Comparison of ENCODE assay signal across 8 cellular contexts in the genomic region with DNA sequence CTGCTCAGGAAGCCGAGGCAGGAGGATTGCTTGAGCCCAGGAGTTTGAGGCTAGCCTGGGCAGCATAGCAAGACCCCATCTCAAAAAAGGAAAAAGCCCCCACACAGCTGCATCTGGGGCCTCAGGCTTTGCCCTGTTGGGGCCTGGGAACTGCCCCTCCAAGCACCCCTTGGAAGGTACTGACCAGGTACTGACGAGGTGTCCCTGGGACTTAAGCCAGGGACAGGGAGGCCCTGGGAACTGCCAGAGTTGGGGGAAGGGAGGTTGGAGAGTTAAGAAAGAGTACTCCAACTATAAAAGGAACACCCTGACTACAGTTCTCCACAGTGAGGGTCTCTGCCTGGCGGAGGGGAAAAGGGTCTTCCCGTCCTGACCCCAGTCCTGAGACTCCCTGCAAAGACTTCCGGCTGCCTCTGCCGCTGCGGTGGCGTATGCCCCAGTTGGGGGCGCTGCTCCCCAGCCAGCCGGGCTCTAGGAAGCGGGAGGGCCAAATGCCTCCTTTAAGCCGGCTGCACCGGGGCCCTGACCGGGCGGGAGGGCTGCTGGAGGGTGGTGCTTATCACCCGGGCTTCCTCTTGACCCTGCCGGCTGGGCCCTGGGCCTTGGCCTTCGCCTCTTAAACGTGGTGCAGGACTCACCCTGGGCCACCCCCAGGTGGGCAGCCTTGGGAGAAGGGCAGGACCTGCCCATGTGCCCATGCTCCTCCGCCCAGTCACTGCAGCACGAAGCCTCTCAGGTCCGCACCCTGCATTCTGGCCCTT. TPM values are rescaled to one million over a fixed set of nuclear protein-coding genes. Genes with fewer than 3 reads are reported as not detected.
DNase-seq lines count a peak whose midpoint lies in the region; ATAC-seq, FAIRE-seq and TF ChIP-seq lines count a peak whose summit lies in the region.

No MANE protein-coding gene starts in this region.

- peaks cover 0 to 2% (median 0%) of the 10 kb centered on the region in 3 donors for H3K4me1 Mint-ChIP-seq in T-cell

- H3K4me3 ChIP-seq in cardiac fibroblast (replicated peaks in 1 of 2; ENCODE audit: low read depth in 2 of 2, low read length in 2 of 2) (no peak overlapping the region), HepG2 (replicated peaks in 1 of 3; ENCODE audit: insufficient read depth in 1 of 3, low read depth in 2 of 3, low read length in 3 of 3) (peak overlapping the region; percentile 30 to 70 (median 31))

- no peaks in the 10 kb centered on the region for H3K79me2 ChIP-seq in HepG2 (ENCODE audit: insufficient read depth, low read length)

- peaks cover 15 to 34% of the 10 kb centered on the region in 2 donors for H3K27me3 Mint-ChIP-seq in T-cell

- no peak overlapping the region for H3K27ac Mint-ChIP-seq in T-cell

- no peak overlapping the region for H3K4me3 Mint-ChIP-seq in T-cell

- TF ChIP-seq POLR2A in HepG2 (IDR thresholded peaks at IDR 0.05; ENCODE audit: insufficient read depth in 1 of 2, low read depth in 2 of 2, low read length in 2 of 2) = 0 out of 4 replicates have a peak, but pooled peaks of 1 of the 2 experiments have one; percentile 22

- H3K27ac ChIP-seq in HepG2 (ENCODE audit: extremely low read length, insufficient read depth, low read length) = no peak overlapping the region

- peak overlapping the region; percentile 94 for H3K4me2 ChIP-seq in HepG2 (ENCODE audit: low read depth, low read length)

- ATAC-seq in T-cell (replicated peaks in 1 of 4) = peak; percentile 64 to 83 (median 72)
- ATAC-seq in HepG2 = peak; percentile 87

- no peak for TF ChIP-seq EP300 in HepG2 (IDR thresholded peaks at IDR 0.05; ENCODE audit: low read depth in 2 of 2, low read length in 2 of 2)
- TF ChIP-seq EP300 in HepG2 (CRISPR knock-in tag; IDR thresholded peaks at IDR 0.05; ENCODE audit: borderline replicate concordance) = no peak

- no TSS peak for BruUV-seq in HepG2 (replicated peaks; lab: Mats Ljungman, UMichigan)

- in situ Hi-C loops in HepG2 (cut with HindIII; ENCODE audit: extremely low pct_ligation_motif_present, low pct_unique_long_range_greater_than_20kb) = no loop called here

- peak overlapping the region; percentile 85 for H2AFZ ChIP-seq in HepG2 (ENCODE audit: low read length)

- H3K27me3 ChIP-seq in HepG2 (ENCODE audit: control insufficient read depth in 1 of 2, insufficient read depth in 2 of 2, low read length in 2 of 2) = peaks cover 0 to 13% of the 10 kb centered on the region in 2 experiments; a peak in 3 of 5 replicates

- CTCF ChIA-PET in T-cell (lab: Charles Lee) = interaction anchor here in 1 of 2 donors (0.5 kb wide), 1 partner anchor 54 kb away, joined by 3 read pairs; no protein-coding TSS in a partner anchor
- CTCF ChIA-PET in HepG2 (lab: Yijun Ruan, JAX; ENCODE audit: low intra/inter-chr PET ratio, low total read pairs) = interaction anchor here (1.9 to 3.6 kb wide), 3 partner anchors 15 to 53 kb away, joined by 7 to 38 read pairs (median 22); no protein-coding TSS in a partner anchor

- peaks cover 25% of the 10 kb centered on the region for H3K4me1 ChIP-seq in HepG2 (ENCODE audit: insufficient read depth, low read length)

- H3K9me3 ChIP-seq in HepG2 (ENCODE audit: low read length) = no peaks in the 10 kb centered on the region

- no peaks in the 10 kb centered on the region for H4K20me1 ChIP-seq in HepG2 (ENCODE audit: insufficient read depth, low read length)

- peak overlapping the region; percentile 66 for H3K9ac ChIP-seq in HepG2 (ENCODE audit: insufficient read depth, low read depth, low read length)

- TF ChIP-seq RAD21 in HepG2 (CRISPR knock-in tag; IDR thresholded peaks at IDR 0.05) = peak; percentile 97

- intact Hi-C loops in HepG2 (cut with micrococcal nuclease; ENCODE audit: unreplicated experiment) = loop anchor here (1.0 to 10.0 kb wide), 3 partner anchors 30 to 125 kb away; partner anchors contain the start of genes EIF2B4 and SNX17

- H3K9me3 Mint-ChIP-seq in T-cell = no peaks in the 10 kb centered on the region

- DNase-seq in COLO668 (lab: John Stamatoyannopoulos, UW; ENCODE audit: unreplicated experiment) (peak; percentile 61), HPDE6-E6E7 (ENCODE audit: extremely low spot score) (peak; percentile 28), T-cell (peak in 29 of 34 experiments; percentile 9 to 53 (median 34)), cardiac fibroblast (ENCODE audit: low read depth in 2 of 2) (peak; percentile 49 to 59), HepG2 (ENCODE audit: low spot score) (peak; percentile 68), cortex of kidney (lab: John Stamatoyannopoulos, UW) (no peak), amniotic stem cell (lab: John Stamatoyannopoulos, UW) (no peak)
- DNase-seq in stimulated activated CD8-positive, alpha-beta memory T cell treated with anti-CD3 and anti-CD28 coated beads, Interleukin-4, amount 100 ng/mL, for 48 hours = peak; percentile 80

- no peaks in the 10 kb centered on the region for H3K36me3 Mint-ChIP-seq in T-cell

- 2% methylated on average over 14 of the region's 22 CpGs for WGBS in HepG2 (ENCODE audit: low lambda C conversion rate)

- POLR2A ChIA-PET in T-cell (lab: Charles Lee) = no interaction called here
- POLR2A ChIA-PET in HepG2 (lab: Yijun Ruan, JAX) = interaction anchor here (0.9 to 2.1 kb wide), 6 partner anchors 10 to 169 kb away, joined by 3 to 6 read pairs (median 3); no protein-coding TSS in a partner anchor

- peak; percentile 81 for TF ChIP-seq CTCF in cardiac fibroblast (IDR thresholded peaks at IDR 0.05; ENCODE audit: low read depth, low read length)
- peak; percentile 99 for TF ChIP-seq CTCF in HepG2 (CRISPR knock-in tag; IDR thresholded peaks at IDR 0.05)

- FAIRE-seq in HepG2 (lab: Jason Lieb, UNC) = peak; percentile 43

- H3K36me3 ChIP-seq in HepG2 (replicated peaks in 1 of 2; ENCODE audit: control insufficient read depth in 1 of 2, insufficient read depth in 2 of 2, low read length in 2 of 2) = no peaks in the 10 kb centered on the region

RNA-seq across cellular contexts. Expression of gene SLC30A3, which starts 12.8 kb away (rescaled TPM):
- total RNA-seq in T-cell (under 1 TPM in 2 of 5 donors, not detected in 3; 0.06 to 0.26 TPM), HepG2 (2016; rRNA removed; fragmentation: Illumina TruSeq; extraction: Trizol) (0.38 TPM in 1 of 2 replicates, not detected in the other)
- 0.20 and 0.26 TPM in 2 replicates for total RNA-seq in HepG2 (2016; cell fraction: cytosol; rRNA removed; fragmentation: Illumina TruSeq; extraction: Trizol; ENCODE audit: low read depth)
- total RNA-seq in HepG2 (2016; cell fraction: insoluble cytoplasmic fraction; rRNA removed; fragmentation: Illumina TruSeq; extraction: Trizol) = 0.15 TPM in 1 of 2 replicates, not detected in the other
- 0.07 and 0.43 TPM in 2 replicates for total RNA-seq in HepG2 (2016; cell fraction: membrane; rRNA removed; fragmentation: Illumina TruSeq; extraction: Trizol)
- 0.25 and 0.37 TPM in 2 replicates for total RNA-seq in HepG2 (2016; cell fraction: nucleus; rRNA removed; fragmentation: Illumina TruSeq; extraction: Trizol)
- polyA plus RNA-seq in HepG2 (2011; rRNA removed) = 0.79 and 1.0 TPM in 2 replicates
- polyA plus RNA-seq in HepG2 (2011; cell fraction: cytosol; rRNA removed) = 0.54 and 0.83 TPM in 2 replicates
- polyA plus RNA-seq in HepG2 (2011; cell fraction: nucleus; rRNA removed) = 5.5 and 6.9 TPM in 2 replicates
- polyA plus RNA-seq in HepG2 (2012) = 1.1 and 1.2 TPM in 2 replicates
- polyA plus RNA-seq in HepG2 (2016; cell fraction: cytosol; fragmentation: Illumina TruSeq; extraction: Trizol; ENCODE audit: low read depth) = 0.17 and 0.28 TPM in 2 replicates
- 0.23 TPM in 1 of 2 replicates, not detected in the other for polyA plus RNA-seq in HepG2 (2016; cell fraction: insoluble cytoplasmic fraction; fragmentation: Illumina TruSeq; extraction: Trizol; ENCODE audit: low read depth)
- 0.19 and 0.29 TPM in 2 replicates for polyA plus RNA-seq in HepG2 (2016; cell fraction: membrane; fragmentation: Illumina TruSeq; extraction: Trizol; ENCODE audit: low read depth)
- 0.96 and 1.8 TPM in 2 replicates for polyA plus RNA-seq in HepG2 (2016; cell fraction: nucleus; fragmentation: Illumina TruSeq; extraction: Trizol; ENCODE audit: insufficient read depth, low read depth)
- 1.8 and 2.7 TPM in 2 replicates for polyA minus RNA-seq in HepG2 (2011; rRNA and poly(A)+ RNA removed; ENCODE audit: low replicate concordance)
- polyA minus RNA-seq in HepG2 (2011; cell fraction: cytosol; rRNA and poly(A)+ RNA removed) = 0.59 and 0.79 TPM in 2 replicates
- polyA minus RNA-seq in HepG2 (2011; cell fraction: nucleus; rRNA and poly(A)+ RNA removed) = 0.50 and 1.3 TPM in 2 replicates

RNA-seq across cellular contexts. Expression of gene DNAJC5G, which starts 25.2 kb away (rescaled TPM):
- not detected for total RNA-seq in T-cell
- not detected in 2 replicates for total RNA-seq in HepG2 (2016; rRNA removed; fragmentation: Illumina TruSeq; extraction: Trizol)
- total RNA-seq in HepG2 (2016; cell fraction: cytosol; rRNA removed; fragmentation: Illumina TruSeq; extraction: Trizol; ENCODE audit: low read depth) = not detected in 2 replicates
- not detected in 2 replicates for total RNA-seq in HepG2 (2016; cell fraction: insoluble cytoplasmic fraction; rRNA removed; fragmentation: Illumina TruSeq; extraction: Trizol)
- total RNA-seq in HepG2 (2016; cell fraction: membrane; rRNA removed; fragmentation: Illumina TruSeq; extraction: Trizol) = not detected in 2 replicates
- not detected in 2 replicates for total RNA-seq in HepG2 (2016; cell fraction: nucleus; rRNA removed; fragmentation: Illumina TruSeq; extraction: Trizol)
- 0.05 and 0.07 TPM in 2 replicates for polyA plus RNA-seq in HepG2 (2011; rRNA removed)
- polyA plus RNA-seq in HepG2 (2011; cell fraction: cytosol; rRNA removed) = not detected in 2 replicates
- polyA plus RNA-seq in HepG2 (2011; cell fraction: nucleus; rRNA removed) = 0.24 and 0.43 TPM in 2 replicates
- 0.17 TPM in 1 of 2 replicates, not detected in the other for polyA plus RNA-seq in HepG2 (2012)
- not detected in 2 replicates for polyA plus RNA-seq in HepG2 (2016; cell fraction: cytosol; fragmentation: Illumina TruSeq; extraction: Trizol; ENCODE audit: low read depth)
- polyA plus RNA-seq in HepG2 (2016; cell fraction: insoluble cytoplasmic fraction; fragmentation: Illumina TruSeq; extraction: Trizol; ENCODE audit: low read depth) = not detected in 2 replicates
- polyA plus RNA-seq in HepG2 (2016; cell fraction: membrane; fragmentation: Illumina TruSeq; extraction: Trizol; ENCODE audit: low read depth) = not detected in 2 replicates
- polyA plus RNA-seq in HepG2 (2016; cell fraction: nucleus; fragmentation: Illumina TruSeq; extraction: Trizol; ENCODE audit: insufficient read depth, low read depth) = not detected in 2 replicates
- not detected in 2 replicates for polyA minus RNA-seq in HepG2 (2011; rRNA and poly(A)+ RNA removed; ENCODE audit: low replicate concordance)
- not detected in 2 replicates for polyA minus RNA-seq in HepG2 (2011; cell fraction: cytosol; rRNA and poly(A)+ RNA removed)
- polyA minus RNA-seq in HepG2 (2011; cell fraction: nucleus; rRNA and poly(A)+ RNA removed) = not detected in 2 replicates

RNA-seq across cellular contexts. Expression of gene TRIM54, which starts 32.2 kb away (rescaled TPM):
- not detected for total RNA-seq in T-cell
- total RNA-seq in HepG2 (2016; rRNA removed; fragmentation: Illumina TruSeq; extraction: Trizol) = 0.07 TPM in 1 of 2 replicates, not detected in the other
- not detected in 2 replicates for total RNA-seq in HepG2 (2016; cell fraction: cytosol; rRNA removed; fragmentation: Illumina TruSeq; extraction: Trizol; ENCODE audit: low read depth)
- 0.12 and 0.19 TPM in 2 replicates for total RNA-seq in HepG2 (2016; cell fraction: insoluble cytoplasmic fraction; rRNA removed; fragmentation: Illumina TruSeq; extraction: Trizol)
- 0.07 TPM in 1 of 2 replicates, not detected in the other for total RNA-seq in HepG2 (2016; cell fraction: membrane; rRNA removed; fragmentation: Illumina TruSeq; extraction: Trizol)
- total RNA-seq in HepG2 (2016; cell fraction: nucleus; rRNA removed; fragmentation: Illumina TruSeq; extraction: Trizol) = 0.65 TPM in 1 of 2 replicates, not detected in the other
- 0.13 and 0.14 TPM in 2 replicates for polyA plus RNA-seq in HepG2 (2011; rRNA removed)
- 0.12 and 0.23 TPM in 2 replicates for polyA plus RNA-seq in HepG2 (2011; cell fraction: cytosol; rRNA removed)
- 0.37 and 0.42 TPM in 2 replicates for polyA plus RNA-seq in HepG2 (2011; cell fraction: nucleus; rRNA removed)
- 0.09 and 0.24 TPM in 2 replicates for polyA plus RNA-seq in HepG2 (2012)
- not detected in 2 replicates for polyA plus RNA-seq in HepG2 (2016; cell fraction: cytosol; fragmentation: Illumina TruSeq; extraction: Trizol; ENCODE audit: low read depth)
- polyA plus RNA-seq in HepG2 (2016; cell fraction: insoluble cytoplasmic fraction; fragmentation: Illumina TruSeq; extraction: Trizol; ENCODE audit: low read depth) = 0.20 TPM in 1 of 2 replicates, not detected in the other
- polyA plus RNA-seq in HepG2 (2016; cell fraction: membrane; fragmentation: Illumina TruSeq; extraction: Trizol; ENCODE audit: low read depth) = not detected in 2 replicates
- 0.52 TPM in 1 of 2 replicates, not detected in the other for polyA plus RNA-seq in HepG2 (2016; cell fraction: nucleus; fragmentation: Illumina TruSeq; extraction: Trizol; ENCODE audit: insufficient read depth, low read depth)
- polyA minus RNA-seq in HepG2 (2011; rRNA and poly(A)+ RNA removed; ENCODE audit: low replicate concordance) = 1.4 TPM in 1 of 2 replicates, not detected in the other
- not detected in 2 replicates for polyA minus RNA-seq in HepG2 (2011; cell fraction: cytosol; rRNA and poly(A)+ RNA removed)
- not detected in 2 replicates for polyA minus RNA-seq in HepG2 (2011; cell fraction: nucleus; rRNA and poly(A)+ RNA removed)

RNA-seq across cellular contexts. Expression of gene CAD, which starts 32.9 kb away (rescaled TPM):
- 10 to 100 TPM; 38.5 to 78.2 (median 65.4) TPM for total RNA-seq in T-cell
- 21.5 and 21.7 TPM in 2 replicates for total RNA-seq in HepG2 (2016; rRNA removed; fragmentation: Illumina TruSeq; extraction: Trizol)
- 10.8 and 11.1 TPM in 2 replicates for total RNA-seq in HepG2 (2016; cell fraction: cytosol; rRNA removed; fragmentation: Illumina TruSeq; extraction: Trizol; ENCODE audit: low read depth)
- total RNA-seq in HepG2 (2016; cell fraction: insoluble cytoplasmic fraction; rRNA removed; fragmentation: Illumina TruSeq; extraction: Trizol) = 16.3 and 22.5 TPM in 2 replicates
- 11.0 and 11.4 TPM in 2 replicates for total RNA-seq in HepG2 (2016; cell fraction: membrane; rRNA removed; fragmentation: Illumina TruSeq; extraction: Trizol)
- total RNA-seq in HepG2 (2016; cell fraction: nucleus; rRNA removed; fragmentation: Illumina TruSeq; extraction: Trizol) = 33.1 and 40.6 TPM in 2 replicates
- 37.0 and 43.1 TPM in 2 replicates for polyA plus RNA-seq in HepG2 (2011; rRNA removed)
- polyA plus RNA-seq in HepG2 (2011; cell fraction: cytosol; rRNA removed) = 15.7 and 25.3 TPM in 2 replicates
- 233 and 267 TPM in 2 replicates for polyA plus RNA-seq in HepG2 (2011; cell fraction: nucleus; rRNA removed)
- 31.5 and 37.5 TPM in 2 replicates for polyA plus RNA-seq in HepG2 (2012)
- 5.5 and 5.9 TPM in 2 replicates for polyA plus RNA-seq in HepG2 (2016; cell fraction: cytosol; fragmentation: Illumina TruSeq; extraction: Trizol; ENCODE audit: low read depth)
- polyA plus RNA-seq in HepG2 (2016; cell fraction: insoluble cytoplasmic fraction; fragmentation: Illumina TruSeq; extraction: Trizol; ENCODE audit: low read depth) = 19.5 and 31.5 TPM in 2 replicates
- 11.5 and 14.8 TPM in 2 replicates for polyA plus RNA-seq in HepG2 (2016; cell fraction: membrane; fragmentation: Illumina TruSeq; extraction: Trizol; ENCODE audit: low read depth)
- 63.8 and 69.6 TPM in 2 replicates for polyA plus RNA-seq in HepG2 (2016; cell fraction: nucleus; fragmentation: Illumina TruSeq; extraction: Trizol; ENCODE audit: insufficient read depth, low read depth)
- polyA minus RNA-seq in HepG2 (2011; rRNA and poly(A)+ RNA removed; ENCODE audit: low replicate concordance) = 159 and 251 TPM in 2 replicates
- polyA minus RNA-seq in HepG2 (2011; cell fraction: cytosol; rRNA and poly(A)+ RNA removed) = 44.5 and 51.3 TPM in 2 replicates
- polyA minus RNA-seq in HepG2 (2011; cell fraction: nucleus; rRNA and poly(A)+ RNA removed) = 140 and 150 TPM in 2 replicates

RNA-seq across cellular contexts. Expression of gene SLC5A6, which starts 38.0 kb away (rescaled TPM):
- total RNA-seq in T-cell (100 to 1,000 TPM in 2 of 5 donors, 10 to 100 TPM in 3; 37.5 to 214 (median 43.0) TPM), HepG2 (2016; rRNA removed; fragmentation: Illumina TruSeq; extraction: Trizol) (73.9 and 135 TPM in 2 replicates)
- total RNA-seq in HepG2 (2016; cell fraction: cytosol; rRNA removed; fragmentation: Illumina TruSeq; extraction: Trizol; ENCODE audit: low read depth) = 30.4 and 34.3 TPM in 2 replicates
- total RNA-seq in HepG2 (2016; cell fraction: insoluble cytoplasmic fraction; rRNA removed; fragmentation: Illumina TruSeq; extraction: Trizol) = 73.5 and 136 TPM in 2 replicates
- total RNA-seq in HepG2 (2016; cell fraction: membrane; rRNA removed; fragmentation: Illumina TruSeq; extraction: Trizol) = 79.1 and 85.5 TPM in 2 replicates
- total RNA-seq in HepG2 (2016; cell fraction: nucleus; rRNA removed; fragmentation: Illumina TruSeq; extraction: Trizol) = 134 and 158 TPM in 2 replicates
- 417 and 462 TPM in 2 replicates for polyA plus RNA-seq in HepG2 (2011; rRNA removed)
- 356 and 373 TPM in 2 replicates for polyA plus RNA-seq in HepG2 (2011; cell fraction: cytosol; rRNA removed)
- 1,568 and 1,774 TPM in 2 replicates for polyA plus RNA-seq in HepG2 (2011; cell fraction: nucleus; rRNA removed)
- 192 and 216 TPM in 2 replicates for polyA plus RNA-seq in HepG2 (2012)
- 27.4 and 30.4 TPM in 2 replicates for polyA plus RNA-seq in HepG2 (2016; cell fraction: cytosol; fragmentation: Illumina TruSeq; extraction: Trizol; ENCODE audit: low read depth)
- polyA plus RNA-seq in HepG2 (2016; cell fraction: insoluble cytoplasmic fraction; fragmentation: Illumina TruSeq; extraction: Trizol; ENCODE audit: low read depth) = 63.2 and 70.8 TPM in 2 replicates
- 56.1 and 58.9 TPM in 2 replicates for polyA plus RNA-seq in HepG2 (2016; cell fraction: membrane; fragmentation: Illumina TruSeq; extraction: Trizol; ENCODE audit: low read depth)
- 255 and 265 TPM in 2 replicates for polyA plus RNA-seq in HepG2 (2016; cell fraction: nucleus; fragmentation: Illumina TruSeq; extraction: Trizol; ENCODE audit: insufficient read depth, low read depth)
- polyA minus RNA-seq in HepG2 (2011; rRNA and poly(A)+ RNA removed; ENCODE audit: low replicate concordance) = 193 and 937 TPM in 2 replicates
- polyA minus RNA-seq in HepG2 (2011; cell fraction: cytosol; rRNA and poly(A)+ RNA removed) = 155 and 193 TPM in 2 replicates
- polyA minus RNA-seq in HepG2 (2011; cell fraction: nucleus; rRNA and poly(A)+ RNA removed) = 359 and 416 TPM in 2 replicates

Comparison
In these comparisons a context has a peak if more than half of its experiments do, and no peak if none do; other contexts are left out.
1. DNase-seq: peak in COLO668 (single experiment), HPDE6-E6E7 (single experiment), T-cell (29 of 34), cardiac fibroblast (2 of 2), HepG2 (single experiment) and stimulated activated CD8-positive, alpha-beta memory T cell treated with anti-CD3 and anti-CD28 coated beads, Interleukin-4, amount 100 ng/mL, for 48 hours (single experiment); none in cortex of kidney (single experiment) and amniotic stem cell (single experiment).
2. H3K4me3 ChIP-seq: peak in HepG2 (3 of 3); none in cardiac fibroblast (0 of 2).